Comparison of ENCODE assay signal across 41 cellular contexts in genomic region chr21:44544566-44544965, GRCh38. TPM values are rescaled to one million over a fixed set of nuclear protein-coding genes. Genes with fewer than 3 reads are reported as not detected.
"Had no signal": no experiment of that assay in that cellular context is flagged by ENCODE, and none has a peak within 500 bp of the region (broad histone marks: within the 10 kb centered on the region; RNA-seq: fewer than 3 reads in every experiment).

No MANE protein-coding gene starts in this region.

- H3K4me1 ChIP-seq: adrenal gland, body of pancreas, breast epithelium, colonic mucosa, gastroesophageal sphincter, heart right ventricle had no signal

- H3K4me3 Mint-ChIP-seq: activated B cell treated with CpG ODN at 0.5 μM for 24 hours; activated CD8-positive, alpha-beta T cell treated with anti-CD3 and anti-CD28 coated beads for 36 hours; activated naive CD4-positive, alpha-beta T cell treated with anti-CD3 and anti-CD28 coated beads for 36 hours; activated naive CD4-positive, alpha-beta T cell treated with anti-CD3 and anti-CD28 coated beads, Interleukin-2, amount 50 U/mL, for 24 hours; activated naive CD8-positive, alpha-beta T cell treated with anti-CD3 and anti-CD28 coated beads for 36 hours; activated naive CD8-positive, alpha-beta T cell treated with anti-CD3 and anti-CD28 coated beads, Interleukin-2, amount 50 U/mL, for 24 hours; activated T-helper 1 cell treated with anti-CD3 and anti-CD28 coated beads, Interleukin-12 subunit alpha, Interleukin-12 subunit beta, Interleukin-2, Interleukin-4 antibody, amounts not matched to agents 30 ng/mL and 10 ng/mL and 1 ng/mL, durations not matched to agents 14 hours and 24 hours and 36 hours; effector memory CD8-positive, alpha-beta T cell; T-helper 17 cell; T-helper 2 cell treated with Interferon-gamma antibody and Interleukin-4, amounts not matched to agents 5 μg/mL and 100 μg/mL, for 36 hours had no signal

- H3K27me3 ChIP-seq: cardiac muscle cell, colonic mucosa had no signal

- ATAC-seq: activated CD4-positive, CD25-positive, alpha-beta regulatory T cell treated with anti-CD3 and anti-CD28 coated beads, Interleukin-2, amount 50 U/mL, for 24 hours; activated CD8-positive, alpha-beta T cell treated with anti-CD3 and anti-CD28 coated beads for 36 hours; activated naive CD8-positive, alpha-beta T cell treated with anti-CD3 and anti-CD28 coated beads, Interleukin-2, amount 50 U/mL, for 24 hours; body of pancreas; effector memory CD8-positive, alpha-beta T cell; gastroesophageal sphincter; heart right ventricle; T-helper 17 cell had no signal

- H3K4me3 ChIP-seq: adrenal gland, body of pancreas, breast epithelium, cardiac muscle cell, colonic mucosa, esophagus squamous epithelium, gastroesophageal sphincter, heart right ventricle had no signal

- H3K27ac ChIP-seq: adrenal gland, body of pancreas, breast epithelium, cardiac muscle cell, colonic mucosa, esophagus squamous epithelium, gastroesophageal sphincter, heart right ventricle, WERI-Rb-1 had no signal

- H3K36me3 ChIP-seq: adrenal gland, breast epithelium, cardiac muscle cell, colonic mucosa, esophagus squamous epithelium, gastroesophageal sphincter, heart right ventricle, WERI-Rb-1 had no signal

- H3K27me3 Mint-ChIP-seq: activated CD8-positive, alpha-beta T cell treated with anti-CD3 and anti-CD28 coated beads for 36 hours; activated naive CD4-positive, alpha-beta T cell treated with anti-CD3 and anti-CD28 coated beads, Interleukin-2, amount 50 U/mL, for 24 hours; activated naive CD8-positive, alpha-beta T cell treated with anti-CD3 and anti-CD28 coated beads for 36 hours; activated naive CD8-positive, alpha-beta T cell treated with anti-CD3 and anti-CD28 coated beads, Interleukin-2, amount 50 U/mL, for 24 hours; T-helper 17 cell had no signal

- H3K27ac Mint-ChIP-seq: activated B cell treated with CpG ODN at 0.5 μM for 24 hours; activated CD8-positive, alpha-beta T cell treated with anti-CD3 and anti-CD28 coated beads for 36 hours; activated naive CD4-positive, alpha-beta T cell treated with anti-CD3 and anti-CD28 coated beads for 36 hours; activated naive CD4-positive, alpha-beta T cell treated with anti-CD3 and anti-CD28 coated beads, Interleukin-2, amount 50 U/mL, for 24 hours; activated naive CD8-positive, alpha-beta T cell treated with anti-CD3 and anti-CD28 coated beads for 36 hours; activated naive CD8-positive, alpha-beta T cell treated with anti-CD3 and anti-CD28 coated beads, Interleukin-2, amount 50 U/mL, for 24 hours; activated T-helper 1 cell treated with anti-CD3 and anti-CD28 coated beads, Interleukin-12 subunit alpha, Interleukin-12 subunit beta, Interleukin-2, Interleukin-4 antibody, amounts not matched to agents 30 ng/mL and 10 ng/mL and 1 ng/mL, durations not matched to agents 14 hours and 24 hours and 36 hours; activated T-helper 2 cell treated with anti-CD3 and anti-CD28 coated beads, Interferon-gamma antibody, Interleukin-2, Interleukin-4, amounts not matched to agents 10 μg/mL and 5 μg/mL and 100 μg/mL, durations not matched to agents 14 hours and 24 hours and 36 hours; effector memory CD8-positive, alpha-beta T cell; T-helper 17 cell; T-helper 2 cell treated with Interferon-gamma antibody and Interleukin-4, amounts not matched to agents 5 μg/mL and 100 μg/mL, for 36 hours had no signal

- DNase-seq: activated B cell treated with CpG ODN at 0.5 μM for 24 hours; activated CD4-positive, alpha-beta T cell treated with anti-CD3 and anti-CD28 coated beads for 48 hours; activated CD4-positive, alpha-beta T cell treated with anti-CD3 and anti-CD28 coated beads, Interleukin-2, amount 50 U/mL, for 1 hour; activated CD4-positive, alpha-beta T cell treated with anti-CD3 and anti-CD28 coated beads, Interleukin-2, amount 50 U/mL, for 48 hours; activated CD8-positive, alpha-beta T cell treated with anti-CD3 and anti-CD28 coated beads for 36 hours; activated effector memory CD4-positive, alpha-beta T cell treated with anti-CD3 and anti-CD28 coated beads, Interleukin-2, amount 50 U/mL, for 16 hours; activated naive CD4-positive, alpha-beta T cell treated with anti-CD3 and anti-CD28 coated beads for 36 hours; activated naive CD8-positive, alpha-beta T cell treated with anti-CD3 and anti-CD28 coated beads for 36 hours; activated naive CD8-positive, alpha-beta T cell treated with anti-CD3 and anti-CD28 coated beads, Interleukin-2, amount 50 U/mL, for 24 hours; activated T-cell treated with anti-CD3 and anti-CD28 coated beads, Interleukin-2, amount 50 U/mL, for 1 hour; activated T-cell treated with anti-CD3 and anti-CD28 coated beads, Interleukin-2, amount 50 U/mL, for 48 hours; adrenal gland; amygdala; aorta; body of pancreas; central memory CD4-positive, alpha-beta T cell; cerebellar nuclear complex; colonic mucosa; dermis blood vessel endothelial cell; effector CD4-positive, alpha-beta T cell; effector memory CD8-positive, alpha-beta T cell; erythroblast; esophagus squamous epithelium; foreskin melanocyte; heart right ventricle; T-helper 1 cell; T-helper 17 cell; T1000; WERI-Rb-1 had no signal

- H3K9me3 ChIP-seq: colonic mucosa had no signal

RNA-seq across cellular contexts. Expression of gene KRTAP10-1, which starts 4.6 kb away (rescaled TPM):
- total RNA-seq: activated B cell treated with CpG ODN at 0.5 μM for 24 hours; activated CD8-positive, alpha-beta memory T cell treated with anti-CD3 and anti-CD28 coated beads for 36 hours; activated CD8-positive, alpha-beta T cell treated with anti-CD3 and anti-CD28 coated beads for 36 hours; activated naive CD4-positive, alpha-beta T cell treated with anti-CD3 and anti-CD28 coated beads for 36 hours; activated naive CD8-positive, alpha-beta T cell treated with anti-CD3 and anti-CD28 coated beads for 36 hours; activated T-helper 1 cell treated with anti-CD3 and anti-CD28 coated beads, Interleukin-12 subunit alpha, Interleukin-12 subunit beta, Interleukin-2, Interleukin-4 antibody, amounts not matched to agents 30 ng/mL and 10 ng/mL and 1 ng/mL, durations not matched to agents 14 hours and 24 hours and 36 hours; activated T-helper 2 cell treated with anti-CD3 and anti-CD28 coated beads, Interferon-gamma antibody, Interleukin-2, Interleukin-4, amounts not matched to agents 10 μg/mL and 5 μg/mL and 100 μg/mL, durations not matched to agents 14 hours and 24 hours and 36 hours; adrenal gland; aorta; body of pancreas; breast epithelium; cardiac muscle cell; colonic mucosa; dermis blood vessel endothelial cell; esophagus squamous epithelium; fibroblast of lung; fibroblast of villous mesenchyme; gastroesophageal sphincter; glomerular endothelial cell; heart right ventricle; T-helper 17 cell had no signal

RNA-seq across cellular contexts. Expression of gene KRTAP10-2, which starts 6.7 kb away (rescaled TPM):
- total RNA-seq: activated B cell treated with CpG ODN at 0.5 μM for 24 hours; activated CD8-positive, alpha-beta memory T cell treated with anti-CD3 and anti-CD28 coated beads for 36 hours; activated CD8-positive, alpha-beta T cell treated with anti-CD3 and anti-CD28 coated beads for 36 hours; activated naive CD4-positive, alpha-beta T cell treated with anti-CD3 and anti-CD28 coated beads for 36 hours; activated naive CD8-positive, alpha-beta T cell treated with anti-CD3 and anti-CD28 coated beads for 36 hours; activated T-helper 1 cell treated with anti-CD3 and anti-CD28 coated beads, Interleukin-12 subunit alpha, Interleukin-12 subunit beta, Interleukin-2, Interleukin-4 antibody, amounts not matched to agents 30 ng/mL and 10 ng/mL and 1 ng/mL, durations not matched to agents 14 hours and 24 hours and 36 hours; activated T-helper 2 cell treated with anti-CD3 and anti-CD28 coated beads, Interferon-gamma antibody, Interleukin-2, Interleukin-4, amounts not matched to agents 10 μg/mL and 5 μg/mL and 100 μg/mL, durations not matched to agents 14 hours and 24 hours and 36 hours; adrenal gland; aorta; body of pancreas; breast epithelium; cardiac muscle cell; colonic mucosa; dermis blood vessel endothelial cell; esophagus squamous epithelium; fibroblast of lung; fibroblast of villous mesenchyme; gastroesophageal sphincter; glomerular endothelial cell; heart right ventricle; T-helper 17 cell had no signal

RNA-seq across cellular contexts. Expression of gene KRTAP10-3, which starts 14.0 kb away (rescaled TPM):
- total RNA-seq: activated B cell treated with CpG ODN at 0.5 μM for 24 hours; activated CD8-positive, alpha-beta memory T cell treated with anti-CD3 and anti-CD28 coated beads for 36 hours; activated CD8-positive, alpha-beta T cell treated with anti-CD3 and anti-CD28 coated beads for 36 hours; activated naive CD4-positive, alpha-beta T cell treated with anti-CD3 and anti-CD28 coated beads for 36 hours; activated naive CD8-positive, alpha-beta T cell treated with anti-CD3 and anti-CD28 coated beads for 36 hours; activated T-helper 1 cell treated with anti-CD3 and anti-CD28 coated beads, Interleukin-12 subunit alpha, Interleukin-12 subunit beta, Interleukin-2, Interleukin-4 antibody, amounts not matched to agents 30 ng/mL and 10 ng/mL and 1 ng/mL, durations not matched to agents 14 hours and 24 hours and 36 hours; activated T-helper 2 cell treated with anti-CD3 and anti-CD28 coated beads, Interferon-gamma antibody, Interleukin-2, Interleukin-4, amounts not matched to agents 10 μg/mL and 5 μg/mL and 100 μg/mL, durations not matched to agents 14 hours and 24 hours and 36 hours; adrenal gland; aorta; body of pancreas; breast epithelium; cardiac muscle cell; colonic mucosa; dermis blood vessel endothelial cell; esophagus squamous epithelium; fibroblast of lung; fibroblast of villous mesenchyme; gastroesophageal sphincter; glomerular endothelial cell; heart right ventricle; T-helper 17 cell had no signal

RNA-seq across cellular contexts. Expression of gene KRTAP10-4, which starts 29.0 kb away (rescaled TPM):
- total RNA-seq: activated B cell treated with CpG ODN at 0.5 μM for 24 hours; activated CD8-positive, alpha-beta memory T cell treated with anti-CD3 and anti-CD28 coated beads for 36 hours; activated CD8-positive, alpha-beta T cell treated with anti-CD3 and anti-CD28 coated beads for 36 hours; activated naive CD4-positive, alpha-beta T cell treated with anti-CD3 and anti-CD28 coated beads for 36 hours; activated naive CD8-positive, alpha-beta T cell treated with anti-CD3 and anti-CD28 coated beads for 36 hours; activated T-helper 1 cell treated with anti-CD3 and anti-CD28 coated beads, Interleukin-12 subunit alpha, Interleukin-12 subunit beta, Interleukin-2, Interleukin-4 antibody, amounts not matched to agents 30 ng/mL and 10 ng/mL and 1 ng/mL, durations not matched to agents 14 hours and 24 hours and 36 hours; activated T-helper 2 cell treated with anti-CD3 and anti-CD28 coated beads, Interferon-gamma antibody, Interleukin-2, Interleukin-4, amounts not matched to agents 10 μg/mL and 5 μg/mL and 100 μg/mL, durations not matched to agents 14 hours and 24 hours and 36 hours; adrenal gland; aorta; body of pancreas; breast epithelium; cardiac muscle cell; colonic mucosa; dermis blood vessel endothelial cell; esophagus squamous epithelium; fibroblast of lung; fibroblast of villous mesenchyme; gastroesophageal sphincter; glomerular endothelial cell; heart right ventricle; T-helper 17 cell had no signal

RNA-seq across cellular contexts. Expression of gene KRTAP10-5, which starts 35.8 kb away (rescaled TPM):
- total RNA-seq: activated B cell treated with CpG ODN at 0.5 μM for 24 hours; activated CD8-positive, alpha-beta memory T cell treated with anti-CD3 and anti-CD28 coated beads for 36 hours; activated CD8-positive, alpha-beta T cell treated with anti-CD3 and anti-CD28 coated beads for 36 hours; activated naive CD4-positive, alpha-beta T cell treated with anti-CD3 and anti-CD28 coated beads for 36 hours; activated naive CD8-positive, alpha-beta T cell treated with anti-CD3 and anti-CD28 coated beads for 36 hours; activated T-helper 1 cell treated with anti-CD3 and anti-CD28 coated beads, Interleukin-12 subunit alpha, Interleukin-12 subunit beta, Interleukin-2, Interleukin-4 antibody, amounts not matched to agents 30 ng/mL and 10 ng/mL and 1 ng/mL, durations not matched to agents 14 hours and 24 hours and 36 hours; activated T-helper 2 cell treated with anti-CD3 and anti-CD28 coated beads, Interferon-gamma antibody, Interleukin-2, Interleukin-4, amounts not matched to agents 10 μg/mL and 5 μg/mL and 100 μg/mL, durations not matched to agents 14 hours and 24 hours and 36 hours; adrenal gland; aorta; body of pancreas; breast epithelium; cardiac muscle cell; colonic mucosa; dermis blood vessel endothelial cell; esophagus squamous epithelium; fibroblast of lung; fibroblast of villous mesenchyme; gastroesophageal sphincter; glomerular endothelial cell; heart right ventricle; T-helper 17 cell had no signal
